ENCODE assay signal across 13 cellular contexts in the genomic region with DNA sequence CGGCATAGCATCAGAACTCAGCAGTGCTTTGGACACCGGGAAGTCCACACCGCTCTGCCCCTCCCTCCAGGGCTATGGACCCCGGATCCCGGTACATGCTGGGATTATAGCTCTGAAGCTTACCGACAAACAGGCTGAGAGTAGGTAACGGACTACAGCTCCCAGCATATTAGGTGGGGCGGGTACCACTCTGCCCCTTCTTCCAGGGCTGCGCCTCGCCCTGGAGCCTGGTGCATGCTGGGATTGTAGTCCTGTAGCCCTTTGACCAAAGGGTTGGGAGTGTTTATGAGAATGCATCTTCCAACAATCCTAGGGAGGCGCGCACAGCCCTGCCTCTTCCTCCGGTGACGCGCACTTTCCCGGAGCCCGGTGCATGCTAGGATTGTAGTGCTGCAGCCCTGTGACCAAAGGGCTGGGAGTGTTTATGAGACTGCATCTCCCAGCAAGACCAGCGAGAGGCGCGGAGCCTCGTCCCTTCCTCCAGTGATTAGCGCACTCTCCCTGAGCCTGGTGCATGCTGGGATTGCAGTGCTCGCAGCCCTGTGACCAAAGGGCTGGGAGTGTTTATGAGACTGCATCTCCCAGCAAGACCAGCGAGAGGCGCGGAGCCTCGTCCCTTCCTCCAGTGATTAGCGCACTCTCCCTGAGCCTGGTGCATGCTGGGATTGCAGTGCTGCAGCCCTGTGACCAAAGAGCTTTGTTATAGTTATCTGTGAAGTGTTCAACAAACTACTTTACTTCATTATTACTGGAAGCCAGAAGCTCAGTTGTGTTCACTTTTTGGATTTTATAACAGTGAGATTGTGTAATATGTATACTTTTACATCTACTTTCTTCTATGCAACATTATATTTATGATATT. TPM values are rescaled to one million over a fixed set of nuclear protein-coding genes. Genes with fewer than 3 reads are reported as not detected.
"Had no signal": no experiment of that assay in that cellular context is flagged by ENCODE, and none has a peak within 500 bp of the region (broad histone marks: within the 10 kb centered on the region; RNA-seq: fewer than 3 reads in every experiment).

No MANE protein-coding gene starts in this region.

RNA-seq across cellular contexts. Expression of gene DBET, which starts 14.7 kb away (rescaled TPM):
- total RNA-seq: activated CD8-positive, alpha-beta T cell treated with anti-CD3 and anti-CD28 coated beads for 36 hours; activated naive CD8-positive, alpha-beta T cell treated with anti-CD3 and anti-CD28 coated beads for 36 hours; activated T-cell treated with anti-CD3 and anti-CD28 coated beads, Interleukin-2, amount 50 U/mL, for 72 hours; activated T-helper 2 cell treated with anti-CD3 and anti-CD28 coated beads, Interferon-gamma antibody, Interleukin-2, Interleukin-4, amounts not matched to agents 10 μg/mL and 5 μg/mL and 100 μg/mL, durations not matched to agents 14 hours and 24 hours and 36 hours; cardiac muscle cell; PC-9; Right ventricle myocardium inferior; RPMI7951; SJCRH30; T-helper 1 cell treated with Interleukin-12 subunit alpha and Interleukin-12 subunit beta and Interleukin-4 antibody, amounts not matched to agents 30 ng/mL and 1 ng/mL, for 36 hours had no signal
- polyA plus RNA-seq: adipose tissue, cardiac muscle cell, SK-N-SH had no signal

RNA-seq across cellular contexts. Expression of gene FRG2, which starts 22.6 kb away (rescaled TPM):
- total RNA-seq: activated CD8-positive, alpha-beta T cell treated with anti-CD3 and anti-CD28 coated beads for 36 hours; activated T-cell treated with anti-CD3 and anti-CD28 coated beads, Interleukin-2, amount 50 U/mL, for 72 hours; activated T-helper 2 cell treated with anti-CD3 and anti-CD28 coated beads, Interferon-gamma antibody, Interleukin-2, Interleukin-4, amounts not matched to agents 10 μg/mL and 5 μg/mL and 100 μg/mL, durations not matched to agents 14 hours and 24 hours and 36 hours; cardiac muscle cell; NCI-H460; PC-9; Right ventricle myocardium inferior; T-helper 1 cell treated with Interleukin-12 subunit alpha and Interleukin-12 subunit beta and Interleukin-4 antibody, amounts not matched to agents 30 ng/mL and 1 ng/mL, for 36 hours had no signal
- polyA plus RNA-seq: cardiac muscle cell, SK-N-SH had no signal
